Comparison of ENCODE assay signal across 33 cellular contexts in the genomic region with DNA sequence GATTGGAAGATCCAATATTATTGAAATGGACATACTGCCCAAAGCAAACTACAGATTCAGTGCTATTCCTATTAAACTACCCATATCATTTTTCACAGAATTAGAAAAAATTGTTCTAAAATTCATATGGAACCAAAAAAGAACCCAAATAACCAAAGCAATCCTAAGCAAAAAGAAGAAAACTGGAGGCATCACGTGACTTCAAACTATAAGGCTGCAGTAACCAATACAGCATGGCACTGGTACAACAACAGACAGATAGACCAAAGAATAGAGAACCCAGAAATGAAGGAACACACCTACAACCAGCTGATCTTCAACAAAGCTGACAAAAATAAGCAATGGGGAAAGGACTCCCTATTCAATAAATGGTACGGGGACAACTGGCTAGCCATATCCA.
"Had no signal": no experiment of that assay in that cellular context is flagged by ENCODE, and none has a peak within 500 bp of the region (broad histone marks: within the 10 kb centered on the region; RNA-seq: fewer than 3 reads in every experiment).

No MANE protein-coding gene starts in this region.

- H3K4me1 ChIP-seq: adrenal gland, ascending aorta, body of pancreas, breast epithelium had no signal

- H3K4me3 ChIP-seq: adrenal gland, ascending aorta, body of pancreas, breast epithelium, cardiac muscle cell had no signal

- H3K27ac ChIP-seq: adrenal gland, ascending aorta, body of pancreas, brain microvascular endothelial cell, breast epithelium, cardiac muscle cell had no signal

- H3K9me3 ChIP-seq: ascending aorta, body of pancreas had no signal

- H3K27me3 ChIP-seq: adrenal gland, ascending aorta, body of pancreas, brain microvascular endothelial cell, breast epithelium, cardiac muscle cell had no signal

- ATAC-seq: activated naive CD4-positive, alpha-beta T cell treated with anti-CD3 and anti-CD28 coated beads, Interleukin-2, amount 50 U/mL, for 72 hours; activated naive CD8-positive, alpha-beta T cell treated with anti-CD3 and anti-CD28 coated beads, Interleukin-2, amount 50 U/mL, for 24 hours; activated T-cell treated with anti-CD3 and anti-CD28 coated beads, Interleukin-2, amount 50 U/mL, for 4 hours; activated T-cell treated with anti-CD3 and anti-CD28 coated beads, Interleukin-2, amount 50 U/mL, for 72 hours; activated T-helper 17 cell treated with anti-CD3 and anti-CD28 coated beads, Interleukin-2, amount 50 U/mL, for 72 hours; body of pancreas had no signal

- DNase-seq: activated effector memory CD4-positive, alpha-beta T cell treated with anti-CD3 and anti-CD28 coated beads, Interleukin-2, amount 50 U/mL, for 16 hours; activated effector memory CD4-positive, alpha-beta T cell treated with Interleukin-2 at 50 U/mL for 16 hours; activated gamma-delta T cell; activated gamma-delta T cell treated with Interleukin-2 at 50 U/mL for 16 hours; activated naive CD4-positive, alpha-beta T cell; activated naive CD4-positive, alpha-beta T cell treated with anti-CD3 and anti-CD28 coated beads for 36 hours; activated naive CD4-positive, alpha-beta T cell treated with anti-CD3 and anti-CD28 coated beads, Interleukin-2, amount 10 ng/mL, durations not matched to agents 7 days and 5 days; activated naive CD4-positive, alpha-beta T cell treated with anti-CD3 and anti-CD28 coated beads, Interleukin-2, amount 50 U/mL, for 16 hours; activated naive CD4-positive, alpha-beta T cell treated with Interleukin-2 at 50 U/mL for 16 hours; activated naive CD8-positive, alpha-beta T cell treated with anti-CD3 and anti-CD28 coated beads for 36 hours; activated naive CD8-positive, alpha-beta T cell treated with anti-CD3 and anti-CD28 coated beads, Interleukin-2, amount 10 ng/mL, durations not matched to agents 7 days and 5 days; activated naive CD8-positive, alpha-beta T cell treated with anti-CD3 and anti-CD28 coated beads, Interleukin-2, amount 50 U/mL, for 24 hours; activated T-cell treated with anti-CD3 and anti-CD28 coated beads, Interleukin-2, amount 50 U/mL, for 24 hours; activated T-cell treated with anti-CD3 and anti-CD28 coated beads, Interleukin-2, amount 50 U/mL, for 4 hours; activated T-cell treated with anti-CD3 and anti-CD28 coated beads, Interleukin-2, amount 50 U/mL, for 48 hours; activated T-cell treated with anti-CD3 and anti-CD28 coated beads, Interleukin-2, amount 50 U/mL, for 72 hours; adrenal gland; amniotic stem cell; amygdala; anterior cingulate cortex; aorta; body of pancreas; brain microvascular endothelial cell; caudate nucleus; central memory CD4-positive, alpha-beta T cell; cerebellar nuclear complex had no signal

- FAIRE-seq: astrocyte, bronchial epithelial cell had no signal

- H3K36me3 ChIP-seq: adrenal gland, ascending aorta, brain microvascular endothelial cell, breast epithelium, cardiac muscle cell had no signal
